11 cellular contexts compared by ENCODE assay signal in genomic region chr11:106889718-106890117, GRCh38.
"Had no signal": no experiment of that assay in that cellular context is flagged by ENCODE, and none has a peak within 500 bp of the region (broad histone marks: within the 10 kb centered on the region; RNA-seq: fewer than 3 reads in every experiment).

No MANE protein-coding gene starts in this region.

- H3K4me2 ChIP-seq: GM23338 had no signal

- FAIRE-seq: H1, H54 had no signal

- DNase-seq: GM23248, GOT3, H7, H9, HCEC 1CT, HFFc6 had no signal

- H3K4me1 ChIP-seq: HAP-1 had no signal

- H3K27ac ChIP-seq: GM23248 had no signal

- H3K9me3 ChIP-seq: HAP-1 had no signal

- H3K36me3 ChIP-seq: HAP-1 had no signal

- H3K9ac ChIP-seq: GM23248 had no signal

- H3K4me3 ChIP-seq: GM23248, GM23338, HAP-1 had no signal

- ATAC-seq: GM23338, HCT116 had no signal

- H2AFZ ChIP-seq: GM23248, GM23338 had no signal
